8 cellular contexts compared by ENCODE assay signal in the genomic region with DNA sequence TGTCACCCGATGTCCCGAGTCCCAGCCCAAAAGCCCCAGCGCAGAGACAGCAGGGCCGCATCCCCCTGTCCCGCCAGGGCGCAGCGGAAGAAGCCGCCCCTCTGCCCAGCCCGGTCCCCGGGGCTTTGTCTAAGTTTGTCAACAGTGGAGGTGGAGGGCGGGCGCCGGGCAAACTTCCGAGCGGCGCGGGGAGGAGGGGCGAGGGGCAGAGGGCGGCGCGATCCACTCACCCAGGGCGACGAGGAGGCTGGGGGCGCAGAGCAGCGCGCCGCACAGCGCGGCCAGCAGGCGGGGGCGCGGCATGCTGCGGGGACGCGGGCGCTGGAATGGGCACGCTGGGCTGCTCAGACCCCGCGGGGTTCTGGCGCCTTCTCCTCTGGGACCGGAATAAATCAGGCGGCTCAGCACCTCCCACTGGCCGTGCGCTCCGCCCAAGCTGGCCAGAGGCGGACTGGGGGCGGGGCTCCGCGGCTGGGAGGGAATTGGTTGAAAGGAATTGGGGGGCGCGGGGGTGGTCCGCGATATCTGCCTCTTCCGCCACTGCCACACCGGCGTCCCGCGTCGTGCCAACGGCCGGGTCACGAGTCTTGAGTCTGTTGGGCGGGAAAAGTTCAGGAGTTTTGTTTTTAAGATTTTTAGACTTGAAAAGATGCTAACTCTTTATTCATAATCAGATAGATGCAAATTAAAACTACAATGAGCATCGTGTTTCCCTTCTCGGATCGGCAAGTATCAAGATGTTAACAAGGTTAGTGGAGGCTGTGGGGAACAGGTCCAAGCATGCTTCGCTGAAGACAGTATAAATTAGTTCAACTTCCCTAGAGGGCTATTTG. TPM values are rescaled to one million over a fixed set of nuclear protein-coding genes. Genes with fewer than 3 reads are reported as not detected.
A peak's percentile ranks its signal among the peaks of the same experiment; 100 is the strongest.
DNase-seq lines count a peak whose midpoint lies in the region; ATAC-seq and TF ChIP-seq lines count a peak whose summit lies in the region.

A gene with protein sequence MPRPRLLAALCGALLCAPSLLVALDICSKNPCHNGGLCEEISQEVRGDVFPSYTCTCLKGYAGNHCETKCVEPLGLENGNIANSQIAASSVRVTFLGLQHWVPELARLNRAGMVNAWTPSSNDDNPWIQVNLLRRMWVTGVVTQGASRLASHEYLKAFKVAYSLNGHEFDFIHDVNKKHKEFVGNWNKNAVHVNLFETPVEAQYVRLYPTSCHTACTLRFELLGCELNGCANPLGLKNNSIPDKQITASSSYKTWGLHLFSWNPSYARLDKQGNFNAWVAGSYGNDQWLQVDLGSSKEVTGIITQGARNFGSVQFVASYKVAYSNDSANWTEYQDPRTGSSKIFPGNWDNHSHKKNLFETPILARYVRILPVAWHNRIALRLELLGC (minus strand): TSS at position 363 of the 833 bp plus-strand sequence. CDS start 60 bp downstream, at position 303.

- H3K36me3 ChIP-seq in lower lobe of right lung, result peaks cover 12% of the 10 kb centered on the region

- H3K4me1 Mint-ChIP-seq in activated CD8-positive, alpha-beta T cell treated with anti-CD3 and anti-CD28 coated beads for 36 hours (ENCODE audit: low read depth), result peaks cover 18% of the 10 kb centered on the region

- H3K9me3 ChIP-seq in lower lobe of right lung, result no peaks in the 10 kb centered on the region

- POLR2A ChIA-PET in activated CD8-positive, alpha-beta T cell treated with anti-CD3 and anti-CD28 coated beads for 36 hours (lab: Charles Lee), result interaction anchor here (1.0 to 1.8 kb wide), 3 partner anchors 10 to 22 kb away, joined by 5 to 6 read pairs (median 5); no protein-coding TSS in a partner anchor

- H3K27me3 ChIP-seq in lower lobe of right lung (ENCODE audit: low read depth), result no peaks in the 10 kb centered on the region

- DNase-seq in NCI-H524 treated with DMSO at 0.1 percent for 48 hours (lab: John Stamatoyannopoulos, UW) (peak; percentile 36), ecto neural progenitor cell (ENCODE audit: low spot score) (peak; percentile 93), lower lobe of right lung (peak; percentile 78), SKM-1 (lab: John Stamatoyannopoulos, UW; ENCODE audit: unreplicated experiment) (no peak)
- DNase-seq in activated CD8-positive, alpha-beta T cell treated with anti-CD3 and anti-CD28 coated beads for 36 hours, result peak; percentile 87
- DNase-seq in stimulated activated CD4-positive, alpha-beta T cell treated with anti-CD3 and anti-CD28 coated beads, TNF-alpha, amount 100 ng/mL, for 4 hours (ENCODE audit: low read depth in 3 of 3), result peak; percentile 39 to 47 (median 42)

- no peak for TF ChIP-seq CTCF in activated CD8-positive, alpha-beta T cell treated with anti-CD3 and anti-CD28 coated beads for 36 hours (IDR thresholded peaks at IDR 0.05)
- peak; percentile 13 for TF ChIP-seq CTCF in lower lobe of right lung (IDR thresholded peaks at IDR 0.05)

- H3K27ac ChIP-seq in lower lobe of right lung, result peak within 1 kb of the TSS; percentile 75

- H3K27ac Mint-ChIP-seq in activated CD8-positive, alpha-beta T cell treated with anti-CD3 and anti-CD28 coated beads for 36 hours, result peak within 1 kb of the TSS; percentile 95

- no peaks in the 10 kb centered on the region for H3K36me3 Mint-ChIP-seq in activated CD8-positive, alpha-beta T cell treated with anti-CD3 and anti-CD28 coated beads for 36 hours (ENCODE audit: low read depth)

- no peaks in the 10 kb centered on the region for H3K9me3 Mint-ChIP-seq in activated CD8-positive, alpha-beta T cell treated with anti-CD3 and anti-CD28 coated beads for 36 hours

- peak within 1 kb of the TSS; percentile 96 for H3K4me3 Mint-ChIP-seq in activated CD8-positive, alpha-beta T cell treated with anti-CD3 and anti-CD28 coated beads for 36 hours

- ATAC-seq in GM18520 (IDR thresholded peaks at IDR 0.05; ENCODE audit: unreplicated experiment) (peak; percentile 56), HG02840 (IDR thresholded peaks at IDR 0.05; ENCODE audit: low FRiP score, unreplicated experiment) (peak; percentile 83), lower lobe of right lung (peak; percentile 87 to 89)
- peak; percentile 90 for ATAC-seq in activated CD8-positive, alpha-beta T cell treated with anti-CD3 and anti-CD28 coated beads for 36 hours

- peaks cover 2% of the 10 kb centered on the region for H3K27me3 Mint-ChIP-seq in activated CD8-positive, alpha-beta T cell treated with anti-CD3 and anti-CD28 coated beads for 36 hours

- intact Hi-C loops in activated CD8-positive, alpha-beta T cell treated with anti-CD3 and anti-CD28 coated beads for 36 hours (cut with micrococcal nuclease), result no loop called here
- intact Hi-C loops in lower lobe of right lung (cut with DNase I), result no loop called here

- CTCF ChIA-PET in activated CD8-positive, alpha-beta T cell treated with anti-CD3 and anti-CD28 coated beads for 36 hours (lab: Charles Lee), result interaction anchor here (1.4 to 3.5 kb wide), 2 partner anchors 8 to 10 kb away, joined by 3 to 33 read pairs; no protein-coding TSS in a partner anchor

- peaks cover 25% of the 10 kb centered on the region for H3K4me1 ChIP-seq in lower lobe of right lung

- H3K4me3 ChIP-seq in lower lobe of right lung, result peak within 1 kb of the TSS; percentile 86

RNA-seq across cellular contexts. Expression of the gene that starts here (rescaled TPM):
- total RNA-seq in activated CD8-positive, alpha-beta T cell treated with anti-CD3 and anti-CD28 coated beads for 36 hours, result 10 to 100 TPM; 29.0 to 34.0 TPM
- 125 TPM for total RNA-seq in lower lobe of right lung
